Comparison of ENCODE assay signal across 23 cellular contexts in the genomic region with DNA sequence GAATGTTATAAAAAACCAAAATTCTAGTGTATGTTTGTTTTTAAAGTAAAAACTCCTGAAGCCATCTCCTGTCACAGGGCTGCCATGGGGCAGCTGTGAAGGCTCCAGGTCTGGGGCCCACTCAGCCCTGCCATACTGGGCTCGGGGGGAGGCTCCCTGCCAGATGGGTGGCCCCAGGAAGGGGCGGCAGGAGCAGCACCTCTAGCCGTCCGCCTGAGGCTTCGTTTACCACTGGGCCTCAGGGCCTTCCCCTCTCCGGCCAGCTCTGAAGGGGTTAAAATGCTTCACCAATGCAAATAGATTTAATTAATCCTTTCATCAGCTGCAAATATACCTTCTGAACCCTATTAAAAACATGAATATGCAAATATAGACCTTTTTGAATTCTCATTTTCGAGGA.
"Had no signal": no experiment of that assay in that cellular context is flagged by ENCODE, and none has a peak within 500 bp of the region (broad histone marks: within the 10 kb centered on the region; RNA-seq: fewer than 3 reads in every experiment).

No MANE protein-coding gene starts in this region.

- FAIRE-seq: astrocyte had no signal

- H3K27ac Mint-ChIP-seq: activated naive CD8-positive, alpha-beta T cell treated with anti-CD3 and anti-CD28 coated beads, Interleukin-2, amount 50 U/mL, for 24 hours; T-helper 17 cell; WTC11 had no signal

- H3K36me3 Mint-ChIP-seq: brain, WTC11 had no signal

- H3K4me1 Mint-ChIP-seq: activated naive CD8-positive, alpha-beta T cell treated with anti-CD3 and anti-CD28 coated beads, Interleukin-2, amount 50 U/mL, for 24 hours; central memory CD8-positive, alpha-beta T cell; T-helper 17 cell; WTC11 had no signal

- H3K4me3 Mint-ChIP-seq: activated naive CD8-positive, alpha-beta T cell treated with anti-CD3 and anti-CD28 coated beads, Interleukin-2, amount 50 U/mL, for 24 hours; brain; central memory CD8-positive, alpha-beta T cell; T-helper 17 cell; WTC11 had no signal

- DNase-seq: activated CD4-positive, alpha-beta T cell treated with anti-CD3 and anti-CD28 coated beads for 48 hours; activated CD4-positive, alpha-beta T cell treated with anti-CD3 and anti-CD28 coated beads, Interleukin-2, amount 50 U/mL, for 4 hours; activated CD4-positive, CD25-positive, alpha-beta regulatory T cell treated with anti-CD3 and anti-CD28 coated beads, Interleukin-2, amount 50 U/mL, for 72 hours; activated naive CD4-positive, alpha-beta T cell treated with anti-CD3 and anti-CD28 coated beads, Interleukin-2, amount 50 U/mL, for 16 hours; activated naive CD8-positive, alpha-beta T cell treated with anti-CD3 and anti-CD28 coated beads, Interleukin-2, amount 50 U/mL, for 24 hours; activated T-cell treated with anti-CD3 and anti-CD28 coated beads, Interleukin-2, amount 50 U/mL, for 1 hour; amniotic stem cell; KG1; NCI-H1048; NCI-H1417; NCI-H1930; NCI-H2171; NCI-H2227 treated with DMSO at 0.1 percent for 48 hours; NCI-H446 treated with DMSO at 0.1 percent for 48 hours; NCI-H524 treated with DMSO at 0.1 percent for 48 hours; NCI-H748 treated with DMSO at 0.1 percent for 48 hours; SIG-M5; T-helper 17 cell; T-helper 9 cell had no signal

- ATAC-seq: activated naive CD8-positive, alpha-beta T cell treated with anti-CD3 and anti-CD28 coated beads, Interleukin-2, amount 50 U/mL, for 24 hours; T-helper 17 cell; WTC11 had no signal

- H3K9me3 Mint-ChIP-seq: activated naive CD8-positive, alpha-beta T cell treated with anti-CD3 and anti-CD28 coated beads, Interleukin-2, amount 50 U/mL, for 24 hours; central memory CD8-positive, alpha-beta T cell; WTC11 had no signal
